In genomic region chr6:107697682-107698081, GRCh38 we compare ENCODE assay signal across 23 cellular contexts.
DNase-seq lines count a peak whose midpoint lies in the region; ATAC-seq and TF ChIP-seq lines count a peak whose summit lies in the region.
"Had no signal": no experiment of that assay in that cellular context is flagged by ENCODE, and none has a peak within 500 bp of the region (broad histone marks: within the 10 kb centered on the region; RNA-seq: fewer than 3 reads in every experiment).

No MANE protein-coding gene starts in this region.

- H3K36me3 Mint-ChIP-seq in osteocyte (ENCODE audit: unreplicated experiment) = no peaks in the 10 kb centered on the region
- H3K36me3 Mint-ChIP-seq: neural progenitor cell had no signal

- no peaks in the 10 kb centered on the region for H3K79me2 ChIP-seq in fibroblast of lung (ENCODE audit: control insufficient read depth, insufficient read depth, low read length)
- H3K79me2 ChIP-seq: hepatocyte had no signal

- no peaks in the 10 kb centered on the region for H3K27me3 Mint-ChIP-seq in osteocyte (ENCODE audit: unreplicated experiment)
- H3K27me3 Mint-ChIP-seq: activated CD8-positive, alpha-beta T cell treated with anti-CD3 and anti-CD28 coated beads for 36 hours had no signal

- peak; percentile 38 for DNase-seq in GM03348 (ENCODE audit: low spot score)
- no peak for DNase-seq in SJCRH30
- DNase-seq in fibroblast of lung (ENCODE audit: low read depth in 2 of 2) = peak in 1 of 2 donors; percentile 43
- DNase-seq in osteocyte (ENCODE audit: extremely low spot score, unreplicated experiment) = no peak
- DNase-seq in globus pallidus (ENCODE audit: low spot score) = no peak
- DNase-seq in left lobe of liver (ENCODE audit: low spot score) = no peak
- DNase-seq: activated CD8-positive, alpha-beta T cell treated with anti-CD3 and anti-CD28 coated beads for 36 hours; activated naive CD4-positive, alpha-beta T cell treated with anti-CD3 and anti-CD28 coated beads, Interleukin-2, amount 10 ng/mL, durations not matched to agents 7 days and 5 days; DMS79; immature natural killer cell; left lung; NCI-H187; NCI-H2227 treated with DMSO at 0.1 percent for 48 hours; NCI-H774; psoas muscle; stimulated activated CD4-positive, alpha-beta T cell treated with anti-CD3 and anti-CD28 coated beads, Interleukin-4, amount 100 ng/mL, for 4 hours; stomach; transverse colon had no signal

- no peaks in the 10 kb centered on the region for H3K27me3 ChIP-seq in SJCRH30
- H3K27me3 ChIP-seq in fibroblast of lung (ENCODE audit: control insufficient read depth, insufficient read depth, low read length) = no peaks in the 10 kb centered on the region
- H3K27me3 ChIP-seq: hepatocyte, left lung, neural progenitor cell, stomach, transverse colon had no signal

- peak overlapping the region; percentile 45 for H3K27ac ChIP-seq in SJCRH30
- H3K27ac ChIP-seq in fibroblast of lung (ENCODE audit: insufficient read depth, low read length) = peak overlapping the region; percentile 75
- H3K27ac ChIP-seq: hepatocyte, left lung, neural progenitor cell, psoas muscle, stomach, transverse colon had no signal

- peak overlapping the region; percentile 11 for H3K4me2 ChIP-seq in fibroblast of lung (ENCODE audit: extremely low read depth, insufficient read depth, low read length)
- H3K4me2 ChIP-seq: hepatocyte, neural progenitor cell had no signal

- H3K4me3 ChIP-seq in SJCRH30 (no peak overlapping the region), fibroblast of lung (replicated peaks in 1 of 4; ENCODE audit: control extremely low read depth in 1 of 4, insufficient read depth in 1 of 4, low read depth in 3 of 4, low read length in 4 of 4) (no peak overlapping the region)
- H3K4me3 ChIP-seq: hepatocyte, left lung, neural progenitor cell, psoas muscle, stomach, transverse colon had no signal

- TF ChIP-seq CTCF in fibroblast of lung (conservative IDR thresholded peaks at IDR 0.05 in 1 of 2, IDR thresholded peaks at IDR 0.05 in 1 of 2; ENCODE audit: low read depth in 1 of 2, low read length in 2 of 2) = no peak
- no peak for TF ChIP-seq CTCF in osteocyte (IDR thresholded peaks at IDR 0.05)

- H4K20me1 ChIP-seq in fibroblast of lung (ENCODE audit: control insufficient read depth, extremely low read depth, insufficient read depth, low read length) = no peaks in the 10 kb centered on the region

- H3K9ac ChIP-seq in fibroblast of lung (ENCODE audit: insufficient read depth, low read length) = no peak overlapping the region
- H3K9ac ChIP-seq: neural progenitor cell had no signal

- H3K9me3 ChIP-seq in SJCRH30 (replicated peaks) (no peaks in the 10 kb centered on the region), fibroblast of lung (ENCODE audit: control insufficient read depth, insufficient read depth, low read depth, low read length) (no peaks in the 10 kb centered on the region)
- H3K9me3 ChIP-seq: left lung, psoas muscle, stomach, transverse colon had no signal

- peaks cover 19% of the 10 kb centered on the region for H3K4me1 Mint-ChIP-seq in osteocyte (ENCODE audit: unreplicated experiment)
- H3K4me1 Mint-ChIP-seq: B cell had no signal

- peak overlapping the region; percentile 4 for H2AFZ ChIP-seq in fibroblast of lung (ENCODE audit: low read length)
- H2AFZ ChIP-seq: hepatocyte, neural progenitor cell had no signal

- H3K36me3 ChIP-seq in SJCRH30 = no peaks in the 10 kb centered on the region
- no peaks in the 10 kb centered on the region for H3K36me3 ChIP-seq in fibroblast of lung (ENCODE audit: control insufficient read depth, insufficient read depth, low read length)
- H3K36me3 ChIP-seq: left lung, neural progenitor cell, stomach, transverse colon had no signal

- peaks cover 25% of the 10 kb centered on the region for H3K4me1 ChIP-seq in SJCRH30
- H3K4me1 ChIP-seq in fibroblast of lung (ENCODE audit: control insufficient read depth, extremely low read depth, insufficient read depth, low read length) = peaks cover 11% of the 10 kb centered on the region
- H3K4me1 ChIP-seq: left lung, neural progenitor cell, psoas muscle, stomach, transverse colon had no signal

- H3K27ac Mint-ChIP-seq in osteocyte (ENCODE audit: unreplicated experiment) = peak overlapping the region; percentile 87
- H3K27ac Mint-ChIP-seq: activated CD8-positive, alpha-beta T cell treated with anti-CD3 and anti-CD28 coated beads for 36 hours; activated naive CD4-positive, alpha-beta T cell treated with anti-CD3 and anti-CD28 coated beads, Interleukin-2, amount 10 ng/mL, durations not matched to agents 7 days and 5 days; B cell; neural progenitor cell had no signal

- ATAC-seq in left lobe of liver = no peak
- no peak for ATAC-seq in GM21360 (IDR thresholded peaks at IDR 0.05; ENCODE audit: unreplicated experiment)
- ATAC-seq: activated CD4-positive, CD25-positive, alpha-beta regulatory T cell treated with anti-CD3 and anti-CD28 coated beads, Interleukin-2, amount 50 U/mL, for 24 hours; activated CD8-positive, alpha-beta T cell treated with anti-CD3 and anti-CD28 coated beads for 36 hours; left lung had no signal

- H3K9me3 Mint-ChIP-seq in osteocyte (ENCODE audit: unreplicated experiment) = peaks cover 4% of the 10 kb centered on the region
- H3K9me3 Mint-ChIP-seq: activated CD8-positive, alpha-beta T cell treated with anti-CD3 and anti-CD28 coated beads for 36 hours; activated naive CD4-positive, alpha-beta T cell treated with anti-CD3 and anti-CD28 coated beads, Interleukin-2, amount 10 ng/mL, durations not matched to agents 7 days and 5 days; immature natural killer cell had no signal

- no peak overlapping the region for H3K4me3 Mint-ChIP-seq in osteocyte (ENCODE audit: unreplicated experiment)
- H3K4me3 Mint-ChIP-seq: activated CD8-positive, alpha-beta T cell treated with anti-CD3 and anti-CD28 coated beads for 36 hours; activated naive CD4-positive, alpha-beta T cell treated with anti-CD3 and anti-CD28 coated beads, Interleukin-2, amount 10 ng/mL, durations not matched to agents 7 days and 5 days; B cell; immature natural killer cell; neural progenitor cell had no signal
